In genomic region chr11:18632841-18633240, GRCh38 we compare ENCODE assay signal across 9 cellular contexts. TPM values are rescaled to one million over a fixed set of nuclear protein-coding genes. Genes with fewer than 3 reads are reported as not detected.
A peak's percentile ranks its signal among the peaks of the same experiment; 100 is the strongest.
DNase-seq lines count a peak whose midpoint lies in the region; ATAC-seq, FAIRE-seq and TF ChIP-seq lines count a peak whose summit lies in the region.
"Had no signal": no experiment of that assay in that cellular context is flagged by ENCODE, and none has a peak within 500 bp of the region (broad histone marks: within the 10 kb centered on the region; RNA-seq: fewer than 3 reads in every experiment).

No MANE protein-coding gene starts in this region.

- H3K27ac ChIP-seq in OCI-LY3 (ENCODE audit: low read length) (no peak overlapping the region), H1 (ENCODE audit: low read depth, low read length) (no peak overlapping the region)

- H3K36me3 ChIP-seq in OCI-LY3 (replicated peaks; ENCODE audit: low read depth, low read length) (no peaks in the 10 kb centered on the region), H1 (ENCODE audit: control insufficient read depth in 2 of 4, insufficient read depth in 4 of 4, low read length in 3 of 4) (no peaks in the 10 kb centered on the region)

- peak overlapping the region; percentile 95 for H3K4me3 Mint-ChIP-seq in osteocyte (ENCODE audit: unreplicated experiment)

- peak overlapping the region; percentile 95 for H3K4me3 ChIP-seq in OCI-LY3 (ENCODE audit: low read length)
- peak overlapping the region; percentile 94 to 98 (median 96); a peak in 7 of 8 replicates for H3K4me3 ChIP-seq in H1 (ENCODE audit: extremely low read depth in 1 of 4, insufficient read depth in 2 of 4, low read depth in 3 of 4, low read length in 4 of 4)

- CTCF ChIA-PET in H1 (lab: Charles Lee; ENCODE audit: partially characterized antibody) = interaction anchor here (0.6 to 2.8 kb wide), 8 partner anchors 16 to 223 kb away, joined by 3 to 9 read pairs (median 4); partner anchors contain the start of gene TSG101

- ATAC-seq in GM21447 (IDR thresholded peaks at IDR 0.05; ENCODE audit: unreplicated experiment) = no peak
- ATAC-seq in GM21390 (IDR thresholded peaks at IDR 0.05; ENCODE audit: unreplicated experiment) = no peak
- ATAC-seq: foreskin keratinocyte had no signal

- H3K27me3 Mint-ChIP-seq in osteocyte (ENCODE audit: unreplicated experiment) = peaks cover 9% of the 10 kb centered on the region

- H4K5ac ChIP-seq in H1 (ENCODE audit: insufficient read length, low read depth, low read length) = no peak overlapping the region

- peaks cover 2% of the 10 kb centered on the region; the same call in 1 of the 2 replicates for H3K79me1 ChIP-seq in H1 (ENCODE audit: low read depth, low read length)

- H3K23me2 ChIP-seq in H1 (ENCODE audit: low read depth, low read length) = peaks cover 5% of the 10 kb centered on the region

- H3K36me3 Mint-ChIP-seq in osteocyte (ENCODE audit: unreplicated experiment) = no peaks in the 10 kb centered on the region

- DNase-seq in EL = peak; percentile 9
- DNase-seq in H1 (ENCODE audit: low read depth in 1 of 2, low spot score in 2 of 2) = no peak
- DNase-seq in osteocyte (ENCODE audit: extremely low spot score, unreplicated experiment) = no peak
- DNase-seq in T-helper 9 cell = no peak
- no peak for DNase-seq in mesenteric fat pad (ENCODE audit: low spot score)

- H3K79me2 ChIP-seq in OCI-LY3 (ENCODE audit: low read length) = peaks cover 45% of the 10 kb centered on the region
- H3K79me2 ChIP-seq in H1 (ENCODE audit: control insufficient read depth in 1 of 2, insufficient read depth in 2 of 2, low read length in 2 of 2) = peaks cover 7 to 58% of the 10 kb centered on the region in 2 experiments

- H3K9ac ChIP-seq in OCI-LY3 (ENCODE audit: low read length) (no peak overlapping the region), H1 (replicated peaks in 1 of 4; ENCODE audit: extremely low read depth in 1 of 4, low read depth in 3 of 4, low read length in 3 of 4) (peak overlapping the region in 2 of 4 experiments; percentile 58 to 95; a peak in 4 of 7 replicates)

- H3K27me3 ChIP-seq in OCI-LY3 (ENCODE audit: low read depth, low read length) = peaks cover 3% of the 10 kb centered on the region; the same call in 1 of the 2 replicates
- H3K27me3 ChIP-seq in H1 (replicated peaks in 1 of 4; ENCODE audit: control insufficient read depth in 3 of 4, extremely low read depth in 1 of 4, insufficient read depth in 3 of 4, low read length in 3 of 4) = no peaks in the 10 kb centered on the region
- H3K27me3 ChIP-seq: foreskin keratinocyte had no signal

- FAIRE-seq in H1 (lab: Jason Lieb, UNC) = no peak

- H3K4ac ChIP-seq in H1 (replicated peaks; ENCODE audit: insufficient read length, low read depth, low read length) = no peak overlapping the region

- no peak overlapping the region for H3K56ac ChIP-seq in H1 (replicated peaks; ENCODE audit: insufficient read length, low read depth, low read length)

- TF ChIP-seq CTCF in OCI-LY3 (IDR thresholded peaks at IDR 0.05; ENCODE audit: low read depth, low read length) (no peak), H1 (IDR thresholded peaks at IDR 0.05; ENCODE audit: control extremely low read depth in 1 of 3, insufficient read depth in 1 of 3, low read depth in 1 of 3, low read length in 3 of 3) (no peak), osteocyte (IDR thresholded peaks at IDR 0.05) (no peak)

- H3K4me1 ChIP-seq in OCI-LY3 (ENCODE audit: low read length) (peaks cover 12% of the 10 kb centered on the region), H1 (replicated peaks in 1 of 4; ENCODE audit: control insufficient read depth in 3 of 4, insufficient read depth in 4 of 4, low read length in 3 of 4) (peaks cover 0 to 5% (median under 1%) of the 10 kb centered on the region in 4 experiments; a peak in 1 of 7 replicates)

- WGBS in H1 (ENCODE audit: extremely low coverage in 1 of 2, insufficient coverage in 1 of 2, insufficient read length in 1 of 2, insufficient replicate concordance in 2 of 2, low coverage in 1 of 2, low lambda C conversion rate in 2 of 2, missing lambda C conversion rate in 1 of 2), 2 experiments = 52% methylated on average over 2 of the region's 2 CpGs; no CpG with 5 or more reads in 1 of the 2 experiments

- TF ChIP-seq EP300 in H1 (IDR thresholded peaks at IDR 0.05; ENCODE audit: borderline replicate concordance in 1 of 2, low read depth in 2 of 2, low read length in 2 of 2) = no peak

- no peak overlapping the region for H3K27ac Mint-ChIP-seq in osteocyte (ENCODE audit: unreplicated experiment)

- no peak overlapping the region for H2AK5ac ChIP-seq in H1 (ENCODE audit: low read depth, low read length)

- no peak overlapping the region for H2BK5ac ChIP-seq in H1 (ENCODE audit: low read depth, low read length)

- H2BK20ac ChIP-seq in H1 (ENCODE audit: low read length) = no peak overlapping the region

- no peak overlapping the region for H2BK12ac ChIP-seq in H1 (ENCODE audit: low read depth, low read length)

- H2BK15ac ChIP-seq in H1 (ENCODE audit: low read length) = no peak overlapping the region

- H3K18ac ChIP-seq in H1 (ENCODE audit: extremely low read depth, low read length) = no peak overlapping the region

- no peak overlapping the region for H4K8ac ChIP-seq in H1 (ENCODE audit: extremely low read depth, insufficient read depth, low read length)

- no peak overlapping the region for H2BK120ac ChIP-seq in H1 (replicated peaks; ENCODE audit: low read depth, low read length)

- no peak for TF ChIP-seq RAD21 in H1 (IDR thresholded peaks at IDR 0.05 in 1 of 2, conservative IDR thresholded peaks at IDR 0.05 in 1 of 2; ENCODE audit: low read depth in 2 of 2, low read length in 2 of 2)

- no peaks in the 10 kb centered on the region for H3K9me3 Mint-ChIP-seq in osteocyte (ENCODE audit: unreplicated experiment)

- H3K23ac ChIP-seq in H1 (ENCODE audit: insufficient read length) = no peak overlapping the region

- H3K4me2 ChIP-seq in OCI-LY3 (ENCODE audit: low read length) = peak overlapping the region; percentile 99
- peak overlapping the region; percentile 53 to 88; a peak in 3 of 4 replicates for H3K4me2 ChIP-seq in H1 (ENCODE audit: insufficient read depth in 1 of 2, low read depth in 2 of 2, low read length in 2 of 2)

- H2AFZ ChIP-seq in OCI-LY3 (ENCODE audit: low read depth, low read length) (no peak overlapping the region), H1 (ENCODE audit: low read length) (no peak overlapping the region)

- H3K14ac ChIP-seq in H1 (ENCODE audit: insufficient read length) = no peak overlapping the region

- POLR2A ChIA-PET in H1 (lab: Charles Lee; ENCODE audit: partially characterized antibody) = interaction anchor here (1.5 to 2.4 kb wide), 3 partner anchors 19 to 106 kb away, joined by 4 to 7 read pairs (median 5); partner anchors contain the start of genes TSG101 and UEVLD

- H4K91ac ChIP-seq in H1 (replicated peaks; ENCODE audit: insufficient read length, low read length) = no peak overlapping the region

- peaks cover 18% of the 10 kb centered on the region for H3K4me1 Mint-ChIP-seq in osteocyte (ENCODE audit: unreplicated experiment)

- H4K20me1 ChIP-seq in OCI-LY3 (ENCODE audit: insufficient read depth, low read length) = peaks cover 49% of the 10 kb centered on the region
- H4K20me1 ChIP-seq in H1 (replicated peaks in 1 of 2; ENCODE audit: control insufficient read depth in 1 of 2, insufficient read depth in 2 of 2, low read length in 2 of 2) = peaks cover 0 to 2% of the 10 kb centered on the region in 2 experiments

- TF ChIP-seq POLR2A in H1 (IDR thresholded peaks at IDR 0.05; ENCODE audit: control extremely low read depth in 1 of 2, low read depth in 2 of 2, low read length in 2 of 2) = no peak

- no peaks in the 10 kb centered on the region for H3K9me3 ChIP-seq in OCI-LY3 (ENCODE audit: insufficient read depth, low read length)
- H3K9me3 ChIP-seq in H1 (ENCODE audit: insufficient read depth in 2 of 2, low read depth in 1 of 2, low read length in 1 of 2) = no peaks in the 10 kb centered on the region

TF ChIP-seq in H1, 55 proteins besides CTCF, POLR2A, EP300 and RAD21 (continues in another document):
- no peak for TF ChIP-seq CREB1 (IDR thresholded peaks at IDR 0.05)
- no peak for TF ChIP-seq RBBP5 (IDR thresholded peaks at IDR 0.05; ENCODE audit: borderline replicate concordance, low read depth, low read length)
- TF ChIP-seq JUN (IDR thresholded peaks at IDR 0.05; ENCODE audit: low read depth, low read length) = no peak

RNA-seq across cellular contexts. Expression of gene SPTY2D1, which starts 1.3 kb away (rescaled TPM):
- total RNA-seq in H1 (2021; fragmentation: NEBNext Ultra II Directional; extraction: Animal tissue kit (Norgen Biotek cat#: 25700)) = 17.1 and 17.6 TPM in 2 replicates
- polyA plus RNA-seq in H1 (2011; rRNA removed) = 4.9 and 6.0 TPM in 2 replicates
- polyA plus RNA-seq in H1 (2011; cell fraction: cytosol; rRNA removed) = 7.6 TPM
- 7.3 TPM for polyA plus RNA-seq in H1 (2011; cell fraction: nucleus; rRNA removed)
- polyA plus RNA-seq in H1 (2012, experiment 1 of 2) = 7.1 to 9.0 TPM (median 8.1 TPM) in 4 replicates
- polyA plus RNA-seq in H1 (2012, experiment 2 of 2) = 0.62 TPM
- 8.9 TPM for polyA plus RNA-seq in H1 (2013, experiment 1 of 2)
- 8.7 TPM for polyA plus RNA-seq in H1 (2013, experiment 2 of 2)
- polyA minus RNA-seq in H1 (2011; rRNA and poly(A)+ RNA removed) = 9.9 and 14.0 TPM in 2 replicates
- 5.7 TPM for polyA minus RNA-seq in H1 (2011; cell fraction: cytosol; rRNA and poly(A)+ RNA removed)
- 7.8 TPM for polyA minus RNA-seq in H1 (2011; cell fraction: nucleus; rRNA and poly(A)+ RNA removed)
- total RNA-seq in osteocyte = 16.4 and 19.5 TPM in 2 replicates
- 17.1 TPM for total RNA-seq in mesenteric fat pad

RNA-seq across cellular contexts. Expression of gene MISFA, which starts 33.3 kb away (rescaled TPM):
- 3.8 and 4.1 TPM in 2 replicates for total RNA-seq in H1 (2021; fragmentation: NEBNext Ultra II Directional; extraction: Animal tissue kit (Norgen Biotek cat#: 25700))
- polyA plus RNA-seq in H1 (2011; rRNA removed) = 0.33 and 0.51 TPM in 2 replicates
- 1.1 TPM for polyA plus RNA-seq in H1 (2011; cell fraction: cytosol; rRNA removed)
- not detected for polyA plus RNA-seq in H1 (2011; cell fraction: nucleus; rRNA removed)
- 1.3 to 5.9 TPM (median 3.1 TPM) in 4 replicates for polyA plus RNA-seq in H1 (2012, experiment 1 of 2)
- 1.5 TPM for polyA plus RNA-seq in H1 (2012, experiment 2 of 2)
- polyA plus RNA-seq in H1 (2013, experiment 1 of 2) = 3.6 TPM
- polyA plus RNA-seq in H1 (2013, experiment 2 of 2) = 3.0 TPM
- polyA minus RNA-seq in H1 (2011; rRNA and poly(A)+ RNA removed) = 1.3 and 3.4 TPM in 2 replicates
- not detected for polyA minus RNA-seq in H1 (2011; cell fraction: cytosol; rRNA and poly(A)+ RNA removed)
- 2.1 TPM for polyA minus RNA-seq in H1 (2011; cell fraction: nucleus; rRNA and poly(A)+ RNA removed)
- total RNA-seq in osteocyte (3.0 and 4.5 TPM in 2 replicates), mesenteric fat pad (3.7 TPM)

RNA-seq across cellular contexts. Expression of gene UEVLD, which starts 44.3 kb away (rescaled TPM):
- 6.0 and 7.3 TPM in 2 replicates for total RNA-seq in H1 (2021; fragmentation: NEBNext Ultra II Directional; extraction: Animal tissue kit (Norgen Biotek cat#: 25700))
- 3.6 and 4.1 TPM in 2 replicates for polyA plus RNA-seq in H1 (2011; rRNA removed)
- 5.1 TPM for polyA plus RNA-seq in H1 (2011; cell fraction: cytosol; rRNA removed)
- 2.2 TPM for polyA plus RNA-seq in H1 (2011; cell fraction: nucleus; rRNA removed)
- polyA plus RNA-seq in H1 (2012, experiment 1 of 2) = 4.8 to 7.7 TPM (median 5.5 TPM) in 4 replicates
- 1.5 TPM for polyA plus RNA-seq in H1 (2012, experiment 2 of 2)
- polyA plus RNA-seq in H1 (2013, experiment 1 of 2) = 5.5 TPM
- 4.3 TPM for polyA plus RNA-seq in H1 (2013, experiment 2 of 2)
- polyA minus RNA-seq in H1 (2011; rRNA and poly(A)+ RNA removed) = 4.9 and 10.5 TPM in 2 replicates
- 4.5 TPM for polyA minus RNA-seq in H1 (2011; cell fraction: cytosol; rRNA and poly(A)+ RNA removed)
- 8.6 TPM for polyA minus RNA-seq in H1 (2011; cell fraction: nucleus; rRNA and poly(A)+ RNA removed)
- total RNA-seq in osteocyte (21.2 and 24.5 TPM in 2 replicates), mesenteric fat pad (29.0 TPM)
